ENCODE assay signal across 21 cellular contexts in genomic region chr7:132307465-132307864, GRCh38.
DNase-seq lines count a peak whose midpoint lies in the region; ATAC-seq and TF ChIP-seq lines count a peak whose summit lies in the region.
"Had no signal": no experiment of that assay in that cellular context is flagged by ENCODE, and none has a peak within 500 bp of the region (broad histone marks: within the 10 kb centered on the region; RNA-seq: fewer than 3 reads in every experiment).

No MANE protein-coding gene starts in this region.

- CTCF ChIA-PET in WTC11 (lab: Charles Lee): interaction anchor here (0.6 to 5.2 kb wide), 4 partner anchors 11 to 273 kb away, joined by 3 to 31 read pairs (median 4); no protein-coding TSS in a partner anchor
- CTCF ChIA-PET in Calu3 (lab: Charles Lee): no interaction called here

- intact Hi-C loops in Calu3 (cut with micrococcal nuclease; ENCODE audit: unreplicated experiment): no loop called here

- no peak overlapping the region for H3K4me3 Mint-ChIP-seq in WTC11
- H3K4me3 Mint-ChIP-seq in Calu3 (ENCODE audit: low read depth, unreplicated experiment): no peak overlapping the region
- H3K4me3 Mint-ChIP-seq: activated naive CD8-positive, alpha-beta T cell treated with anti-CD3 and anti-CD28 coated beads, Interleukin-2, amount 50 U/mL, for 24 hours; naive thymus-derived CD4-positive, alpha-beta T cell; stimulated activated naive CD8-positive, alpha-beta T cell treated with anti-CD3 and anti-CD28 coated beads, Interleukin-15, amount 100 ng/mL, for 72 hours; T-helper 1 cell treated with Interleukin-12 subunit alpha and Interleukin-12 subunit beta and Interleukin-4 antibody, amounts not matched to agents 30 μg/mL and 1 μg/mL, for 36 hours had no signal

- H3K4me1 Mint-ChIP-seq in WTC11 (no peaks in the 10 kb centered on the region), Calu3 (ENCODE audit: low read depth, unreplicated experiment) (no peaks in the 10 kb centered on the region)
- H3K4me1 Mint-ChIP-seq: activated naive CD8-positive, alpha-beta T cell treated with anti-CD3 and anti-CD28 coated beads, Interleukin-2, amount 50 U/mL, for 24 hours had no signal

- no peak for TF ChIP-seq CTCF in WTC11 (IDR thresholded peaks at IDR 0.05)
- no peak for TF ChIP-seq CTCF in Calu3 (IDR thresholded peaks at IDR 0.05; ENCODE audit: unreplicated experiment)

- H3K9me3 Mint-ChIP-seq in WTC11 (no peaks in the 10 kb centered on the region), Calu3 (ENCODE audit: low read depth, unreplicated experiment) (no peaks in the 10 kb centered on the region)
- H3K9me3 Mint-ChIP-seq: activated naive CD8-positive, alpha-beta T cell treated with anti-CD3 and anti-CD28 coated beads, Interleukin-2, amount 50 U/mL, for 24 hours; stimulated activated naive CD8-positive, alpha-beta T cell treated with anti-CD3 and anti-CD28 coated beads, Interleukin-15, amount 100 ng/mL, for 72 hours; T-helper 1 cell treated with Interleukin-12 subunit alpha and Interleukin-12 subunit beta and Interleukin-4 antibody, amounts not matched to agents 30 μg/mL and 1 μg/mL, for 36 hours had no signal

- H3K36me3 Mint-ChIP-seq in WTC11: no peaks in the 10 kb centered on the region
- no peaks in the 10 kb centered on the region for H3K36me3 Mint-ChIP-seq in Calu3 (ENCODE audit: insufficient read depth, unreplicated experiment)
- H3K36me3 Mint-ChIP-seq: naive thymus-derived CD4-positive, alpha-beta T cell had no signal

- H3K27me3 Mint-ChIP-seq in WTC11 (ENCODE audit: low read depth) (no peaks in the 10 kb centered on the region), Calu3 (ENCODE audit: unreplicated experiment) (peaks cover 79% of the 10 kb centered on the region)

- no TSS peak for BruUV-seq in Calu3 (replicated peaks; lab: Mats Ljungman, UMichigan)

- ATAC-seq in WTC11 (peak; percentile 63), HG02798 (IDR thresholded peaks at IDR 0.05; ENCODE audit: poor library complexity, unreplicated experiment) (no peak)
- ATAC-seq: activated naive CD8-positive, alpha-beta T cell treated with anti-CD3 and anti-CD28 coated beads, Interleukin-2, amount 50 U/mL, for 24 hours; left cardiac atrium; naive thymus-derived CD4-positive, alpha-beta T cell; stimulated activated naive CD8-positive, alpha-beta T cell treated with anti-CD3 and anti-CD28 coated beads, Interleukin-15, amount 100 ng/mL, for 72 hours had no signal

- POLR2A ChIA-PET in WTC11 (lab: Charles Lee): no interaction called here

- DNase-seq in DMS153 (lab: John Stamatoyannopoulos, UW): peak; percentile 22
- no peak for DNase-seq in DMS153 treated with DMSO at 0.1 percent for 48 hours (lab: John Stamatoyannopoulos, UW; ENCODE audit: unreplicated experiment)
- DNase-seq in M059J (ENCODE audit: low read depth): peak; percentile 23
- peak; percentile 26 for DNase-seq in WTC11 (ENCODE audit: low spot score)
- peak; percentile 19 to 23 for DNase-seq in lung microvascular endothelial cell (ENCODE audit: low read depth in 2 of 2)
- no peak for DNase-seq in Calu3
- DNase-seq in stimulated activated CD4-positive, alpha-beta T cell treated with anti-CD3 and anti-CD28 coated beads, Interleukin-2, amount 100 ng/mL, for 48 hours: no peak
- DNase-seq: activated gamma-delta T cell; activated naive CD8-positive, alpha-beta T cell treated with anti-CD3 and anti-CD28 coated beads, Interleukin-2, amount 50 U/mL, for 24 hours; EL; GOT3; head of caudate nucleus; left cardiac atrium; naive thymus-derived CD4-positive, alpha-beta T cell; NCI-H1436 treated with DMSO at 0.1 percent for 48 hours; NCI-H524 treated with DMSO at 0.1 percent for 48 hours; PC-9; stimulated activated naive CD8-positive, alpha-beta T cell treated with anti-CD3 and anti-CD28 coated beads, Interleukin-15, amount 100 ng/mL, for 72 hours; WERI-Rb-1 had no signal

- no peak overlapping the region for H3K27ac Mint-ChIP-seq in WTC11
- H3K27ac Mint-ChIP-seq in Calu3 (ENCODE audit: unreplicated experiment): no peak overlapping the region
- H3K27ac Mint-ChIP-seq: activated naive CD8-positive, alpha-beta T cell treated with anti-CD3 and anti-CD28 coated beads, Interleukin-2, amount 50 U/mL, for 24 hours; naive thymus-derived CD4-positive, alpha-beta T cell; stimulated activated naive CD8-positive, alpha-beta T cell treated with anti-CD3 and anti-CD28 coated beads, Interleukin-15, amount 100 ng/mL, for 72 hours; T-helper 1 cell treated with Interleukin-12 subunit alpha and Interleukin-12 subunit beta and Interleukin-4 antibody, amounts not matched to agents 30 μg/mL and 1 μg/mL, for 36 hours had no signal

TF ChIP-seq in WTC11, 78 proteins besides CTCF, POLR2A, EP300 and RAD21 (continues in another document):
- TF ChIP-seq ZBTB43 (CRISPR knock-in tag; IDR thresholded peaks at IDR 0.05): no peak
- TF ChIP-seq ATF1 (CRISPR knock-in tag; IDR thresholded peaks at IDR 0.05): no peak
- no peak for TF ChIP-seq CREB1 (CRISPR knock-in tag; IDR thresholded peaks at IDR 0.05)
- no peak for TF ChIP-seq SMAD3 (CRISPR knock-in tag; IDR thresholded peaks at IDR 0.05; ENCODE audit: borderline replicate concordance)
- no peak for TF ChIP-seq PRDM15 (CRISPR knock-in tag; IDR thresholded peaks at IDR 0.05)
- TF ChIP-seq ZNF416 (CRISPR knock-in tag; IDR thresholded peaks at IDR 0.05): no peak
- no peak for TF ChIP-seq GRHL2 (CRISPR knock-in tag; IDR thresholded peaks at IDR 0.05; ENCODE audit: insufficient replicate concordance, severe bottlenecking)
- TF ChIP-seq ZNF138 (CRISPR knock-in tag; conservative IDR thresholded peaks at IDR 0.05): no peak
- no peak for TF ChIP-seq CREM (CRISPR knock-in tag; IDR thresholded peaks at IDR 0.05)
- TF ChIP-seq ZNF396 (CRISPR knock-in tag; IDR thresholded peaks at IDR 0.05; ENCODE audit: borderline replicate concordance): no peak
- no peak for TF ChIP-seq ZMAT4 (CRISPR knock-in tag; IDR thresholded peaks at IDR 0.05)
- TF ChIP-seq STAT6 (CRISPR knock-in tag; conservative IDR thresholded peaks at IDR 0.05; ENCODE audit: low read depth): no peak
- no peak for TF ChIP-seq NR3C1 (CRISPR knock-in tag; conservative IDR thresholded peaks at IDR 0.05; ENCODE audit: low read depth)
- TF ChIP-seq OVOL2 (CRISPR knock-in tag; IDR thresholded peaks at IDR 0.05; ENCODE audit: borderline replicate concordance): no peak

Comparison
In these comparisons a context has a peak if more than half of its experiments do, and no peak if none do; other contexts are left out.
1. DNase-seq: peak in DMS153 (single experiment), M059J (single experiment), WTC11 (single experiment) and lung microvascular endothelial cell (2 of 2); none in DMS153 treated with DMSO at 0.1 percent for 48 hours (single experiment), Calu3 (single experiment) and stimulated activated CD4-positive, alpha-beta T cell treated with anti-CD3 and anti-CD28 coated beads, Interleukin-2, amount 100 ng/mL, for 48 hours (0 of 2).